In the genomic region with DNA sequence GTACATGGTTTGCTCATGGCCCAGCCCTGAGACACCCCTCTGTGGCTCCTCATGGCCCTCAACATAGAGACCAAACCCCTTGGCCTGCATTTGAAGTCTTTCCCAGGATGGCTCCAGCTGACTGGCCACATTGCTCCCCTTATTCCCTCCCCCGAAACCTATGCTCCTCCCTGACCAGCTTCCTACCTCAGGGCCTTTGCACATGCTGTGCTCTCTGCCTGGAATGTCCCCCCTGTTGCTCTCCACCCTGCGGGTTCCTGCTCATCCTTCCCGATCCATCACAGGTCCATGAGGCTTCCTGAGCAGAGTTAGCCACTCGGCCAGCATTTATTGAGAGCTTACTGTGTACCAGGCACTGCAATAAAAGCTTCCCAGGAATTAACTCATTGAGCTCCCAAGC, we compare ENCODE assay signal across 1 cellular context.
A peak's percentile ranks its signal among the peaks of the same experiment; 100 is the strongest.
TF ChIP-seq lines count a peak whose summit lies in the region.

No MANE protein-coding gene starts in this region.

TF ChIP-seq in WTC11, 78 proteins besides CTCF, POLR2A, EP300 and RAD21:
- TF ChIP-seq, protein P1, sequence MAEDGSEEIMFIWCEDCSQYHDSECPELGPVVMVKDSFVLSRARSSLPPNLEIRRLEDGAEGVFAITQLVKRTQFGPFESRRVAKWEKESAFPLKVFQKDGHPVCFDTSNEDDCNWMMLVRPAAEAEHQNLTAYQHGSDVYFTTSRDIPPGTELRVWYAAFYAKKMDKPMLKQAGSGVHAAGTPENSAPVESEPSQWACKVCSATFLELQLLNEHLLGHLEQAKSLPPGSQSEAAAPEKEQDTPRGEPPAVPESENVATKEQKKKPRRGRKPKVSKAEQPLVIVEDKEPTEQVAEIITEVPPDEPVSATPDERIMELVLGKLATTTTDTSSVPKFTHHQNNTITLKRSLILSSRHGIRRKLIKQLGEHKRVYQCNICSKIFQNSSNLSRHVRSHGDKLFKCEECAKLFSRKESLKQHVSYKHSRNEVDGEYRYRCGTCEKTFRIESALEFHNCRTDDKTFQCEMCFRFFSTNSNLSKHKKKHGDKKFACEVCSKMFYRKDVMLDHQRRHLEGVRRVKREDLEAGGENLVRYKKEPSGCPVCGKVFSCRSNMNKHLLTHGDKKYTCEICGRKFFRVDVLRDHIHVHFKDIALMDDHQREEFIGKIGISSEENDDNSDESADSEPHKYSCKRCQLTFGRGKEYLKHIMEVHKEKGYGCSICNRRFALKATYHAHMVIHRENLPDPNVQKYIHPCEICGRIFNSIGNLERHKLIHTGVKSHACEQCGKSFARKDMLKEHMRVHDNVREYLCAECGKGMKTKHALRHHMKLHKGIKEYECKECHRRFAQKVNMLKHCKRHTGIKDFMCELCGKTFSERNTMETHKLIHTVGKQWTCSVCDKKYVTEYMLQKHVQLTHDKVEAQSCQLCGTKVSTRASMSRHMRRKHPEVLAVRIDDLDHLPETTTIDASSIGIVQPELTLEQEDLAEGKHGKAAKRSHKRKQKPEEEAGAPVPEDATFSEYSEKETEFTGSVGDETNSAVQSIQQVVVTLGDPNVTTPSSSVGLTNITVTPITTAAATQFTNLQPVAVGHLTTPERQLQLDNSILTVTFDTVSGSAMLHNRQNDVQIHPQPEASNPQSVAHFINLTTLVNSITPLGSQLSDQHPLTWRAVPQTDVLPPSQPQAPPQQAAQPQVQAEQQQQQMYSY (CRISPR knock-in tag; IDR thresholded peaks at IDR 0.05) = no peak
- TF ChIP-seq GTF2I (CRISPR knock-in tag; conservative IDR thresholded peaks at IDR 0.05) (peak; percentile 90), ZNF317 (CRISPR knock-in tag; IDR thresholded peaks at IDR 0.05; ENCODE audit: borderline replicate concordance, low read depth) (no peak), ELF4 (CRISPR knock-in tag; IDR thresholded peaks at IDR 0.05; ENCODE audit: low read depth) (no peak), TP53 (CRISPR knock-in tag; IDR thresholded peaks at IDR 0.05) (no peak), NR3C1 (CRISPR knock-in tag; conservative IDR thresholded peaks at IDR 0.05; ENCODE audit: low read depth) (no peak), NFYB (CRISPR knock-in tag; conservative IDR thresholded peaks at IDR 0.05; ENCODE audit: low read depth) (no peak), ZNF532 (CRISPR knock-in tag; IDR thresholded peaks at IDR 0.05; ENCODE audit: borderline replicate concordance) (no peak)
